Comparison of ENCODE assay signal across 18 cellular contexts in genomic region chr2:26722328-26722727, GRCh38. TPM values are rescaled to one million over a fixed set of nuclear protein-coding genes. Genes with fewer than 3 reads are reported as not detected.
"Had no signal": no experiment of that assay in that cellular context is flagged by ENCODE, and none has a peak within 500 bp of the region (broad histone marks: within the 10 kb centered on the region; RNA-seq: fewer than 3 reads in every experiment).

No MANE protein-coding gene starts in this region.

- DNase-seq: activated CD4-positive, alpha-beta memory T cell treated with anti-CD3 and anti-CD28 coated beads for 36 hours; activated CD4-positive, alpha-beta T cell treated with anti-CD3 and anti-CD28 coated beads for 4 hours; activated CD8-positive, alpha-beta memory T cell treated with anti-CD3 and anti-CD28 coated beads, Interleukin-2, amount 10 ng/mL, durations not matched to agents 7 days and 5 days; activated naive CD4-positive, alpha-beta T cell treated with Interleukin-2 at 50 U/mL for 16 hours; activated naive CD8-positive, alpha-beta T cell treated with anti-CD3 and anti-CD28 coated beads, Interleukin-2, amount 10 ng/mL, durations not matched to agents 7 days and 5 days; anterior cingulate cortex; foreskin melanocyte; naive B cell; sigmoid colon; stimulated activated naive B cell treated with anti-CD40 and anti-IgM and Interleukin-4, amounts not matched to agents 10 μg/mL and 1 μg/mL and 100 μg/mL, for 72 hours had no signal

- H3K4me3 ChIP-seq: colonic mucosa, left lung, mucosa of descending colon, ovary, sigmoid colon, transverse colon, vagina had no signal

- H3K27me3 ChIP-seq: colonic mucosa, ovary, sigmoid colon, transverse colon, vagina had no signal

- H3K9me3 ChIP-seq: colonic mucosa, left lung, mucosa of descending colon, ovary, sigmoid colon, transverse colon, vagina had no signal

- H3K36me3 ChIP-seq: colonic mucosa, left lung, ovary, sigmoid colon, transverse colon, vagina had no signal

- ATAC-seq: activated CD8-positive, alpha-beta memory T cell treated with anti-CD3 and anti-CD28 coated beads, Interleukin-2, amount 10 ng/mL, durations not matched to agents 7 days and 5 days; activated T-helper 17 cell treated with anti-CD3 and anti-CD28 coated beads, Interleukin-2, amount 50 U/mL, for 72 hours; stimulated activated naive B cell treated with anti-CD40 and anti-IgM and Interleukin-4, amounts not matched to agents 10 μg/mL and 1 μg/mL and 100 μg/mL, for 72 hours had no signal

RNA-seq across cellular contexts. Expression of gene KCNK3, which starts 29.8 kb away (rescaled TPM):
- total RNA-seq: activated CD4-positive, alpha-beta memory T cell treated with anti-CD3 and anti-CD28 coated beads for 36 hours; activated CD8-positive, alpha-beta memory T cell treated with anti-CD3 and anti-CD28 coated beads, Interleukin-2, amount 10 ng/mL, durations not matched to agents 7 days and 5 days; activated naive CD8-positive, alpha-beta T cell treated with anti-CD3 and anti-CD28 coated beads, Interleukin-2, amount 10 ng/mL, durations not matched to agents 7 days and 5 days; activated T-helper 17 cell treated with anti-CD3 and anti-CD28 coated beads, Interleukin-2, amount 50 U/mL, for 72 hours; T-helper 2 cell treated with Interferon-gamma antibody and Interleukin-4, amounts not matched to agents 100 ng/mL and 5 ng/mL, for 36 hours had no signal
